2 cellular contexts compared by ENCODE assay signal in the genomic region with DNA sequence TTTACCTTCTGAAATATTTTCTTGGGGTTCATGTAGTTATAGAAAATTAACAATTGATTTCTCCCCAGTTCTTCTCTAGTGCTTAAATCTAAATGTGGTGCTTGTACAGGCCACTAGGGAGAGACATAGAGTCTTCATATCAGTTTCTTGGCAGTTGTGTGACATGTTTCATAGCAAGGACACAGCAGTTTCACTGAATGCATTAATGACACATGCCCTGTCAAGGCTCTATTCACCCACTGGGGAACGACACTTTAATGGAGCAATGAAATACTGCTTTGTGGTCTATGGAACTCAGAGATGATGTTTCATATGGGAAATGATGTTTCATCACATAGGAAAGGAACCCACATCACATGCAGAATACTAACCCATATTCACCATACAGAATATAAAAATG.
TF ChIP-seq lines count a peak whose summit lies in the region.

No MANE protein-coding gene starts in this region.

TF ChIP-seq in HCT116, 20 proteins besides CTCF, POLR2A, EP300 and RAD21:
- TF ChIP-seq CBX3 (IDR thresholded peaks at IDR 0.05; ENCODE audit: low read depth) (no peak), FOSL1 (IDR thresholded peaks at IDR 0.05; ENCODE audit: low read depth) (no peak), ZFX (IDR thresholded peaks at IDR 0.05) (no peak), CEBPB (IDR thresholded peaks at IDR 0.05; ENCODE audit: low read depth) (no peak), EZH2phosphoT487 (IDR thresholded peaks at IDR 0.05; ENCODE audit: borderline replicate concordance) (no peak), TCF7L2 (IDR thresholded peaks at IDR 0.05; ENCODE audit: borderline replicate concordance, extremely low read depth, insufficient read depth, insufficient read length) (no peak), EZH2 (IDR thresholded peaks at IDR 0.05) (no peak), ZNF274 (IDR thresholded peaks at IDR 0.05; ENCODE audit: low read depth, low read length) (no peak), ELF1 (IDR thresholded peaks at IDR 0.05; ENCODE audit: borderline replicate concordance, low read depth) (no peak)
- TF ChIP-seq, protein P1, sequence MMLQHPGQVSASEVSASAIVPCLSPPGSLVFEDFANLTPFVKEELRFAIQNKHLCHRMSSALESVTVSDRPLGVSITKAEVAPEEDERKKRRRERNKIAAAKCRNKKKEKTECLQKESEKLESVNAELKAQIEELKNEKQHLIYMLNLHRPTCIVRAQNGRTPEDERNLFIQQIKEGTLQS (IDR thresholded peaks at IDR 0.05): no peak

TF ChIP-seq in HepG2, 621 proteins besides CTCF, POLR2A, EP300 and RAD21:
- TF ChIP-seq, protein P2, sequence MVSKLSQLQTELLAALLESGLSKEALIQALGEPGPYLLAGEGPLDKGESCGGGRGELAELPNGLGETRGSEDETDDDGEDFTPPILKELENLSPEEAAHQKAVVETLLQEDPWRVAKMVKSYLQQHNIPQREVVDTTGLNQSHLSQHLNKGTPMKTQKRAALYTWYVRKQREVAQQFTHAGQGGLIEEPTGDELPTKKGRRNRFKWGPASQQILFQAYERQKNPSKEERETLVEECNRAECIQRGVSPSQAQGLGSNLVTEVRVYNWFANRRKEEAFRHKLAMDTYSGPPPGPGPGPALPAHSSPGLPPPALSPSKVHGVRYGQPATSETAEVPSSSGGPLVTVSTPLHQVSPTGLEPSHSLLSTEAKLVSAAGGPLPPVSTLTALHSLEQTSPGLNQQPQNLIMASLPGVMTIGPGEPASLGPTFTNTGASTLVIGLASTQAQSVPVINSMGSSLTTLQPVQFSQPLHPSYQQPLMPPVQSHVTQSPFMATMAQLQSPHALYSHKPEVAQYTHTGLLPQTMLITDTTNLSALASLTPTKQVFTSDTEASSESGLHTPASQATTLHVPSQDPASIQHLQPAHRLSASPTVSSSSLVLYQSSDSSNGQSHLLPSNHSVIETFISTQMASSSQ (IDR thresholded peaks at IDR 0.05; ENCODE audit: low read depth): no peak
- TF ChIP-seq, protein P2 (CRISPR knock-in tag; IDR thresholded peaks at IDR 0.05; ENCODE audit: borderline replicate concordance): no peak
- TF ChIP-seq MAFG (CRISPR knock-in tag; IDR thresholded peaks at IDR 0.05): no peak
- TF ChIP-seq PCBP1 (IDR thresholded peaks at IDR 0.05; ENCODE audit: borderline replicate concordance, low read depth, low read length): no peak
- 0 out of 2 replicates have a peak, but pooled peaks have one; percentile 30 for TF ChIP-seq EZH2 (conservative IDR thresholded peaks at IDR 0.05; ENCODE audit: low read depth, low read length)
- no peak for TF ChIP-seq NFYC (CRISPR knock-in tag; IDR thresholded peaks at IDR 0.05)
- no peak for TF ChIP-seq ATRX (CRISPR knock-in tag; IDR thresholded peaks at IDR 0.05; ENCODE audit: borderline replicate concordance)
- TF ChIP-seq SRSF1 (optimal IDR thresholded peaks at IDR 0.05; ENCODE audit: low read depth, low read length): no peak
- TF ChIP-seq ZNF432 (CRISPR knock-in tag; IDR thresholded peaks at IDR 0.05; ENCODE audit: borderline replicate concordance): no peak
- no peak for TF ChIP-seq ZNF577 (CRISPR knock-in tag; IDR thresholded peaks at IDR 0.05; ENCODE audit: borderline replicate concordance, low read depth)
- TF ChIP-seq NCOR1 (IDR thresholded peaks at IDR 0.05; ENCODE audit: borderline replicate concordance, low read length): no peak
- no peak for TF ChIP-seq ZNF552 (CRISPR knock-in tag; IDR thresholded peaks at IDR 0.05; ENCODE audit: borderline replicate concordance)
- TF ChIP-seq HCFC1 (IDR thresholded peaks at IDR 0.05; ENCODE audit: low read depth, low read length): no peak
- no peak for TF ChIP-seq ZNF781 (CRISPR knock-in tag; IDR thresholded peaks at IDR 0.05; ENCODE audit: borderline replicate concordance, not compliant biosample characterization)
- TF ChIP-seq TCF7 (IDR thresholded peaks at IDR 0.05; ENCODE audit: low read depth): no peak
- peak; percentile 56; the same call in 1 of the 2 replicates for TF ChIP-seq ZNF644 (CRISPR knock-in tag; IDR thresholded peaks at IDR 0.05; ENCODE audit: low read depth)
- peak; percentile 10; the same call in 1 of the 2 replicates for TF ChIP-seq STAG1 (CRISPR knock-in tag; IDR thresholded peaks at IDR 0.05)
- TF ChIP-seq ESRRA (CRISPR knock-in tag; IDR thresholded peaks at IDR 0.05; ENCODE audit: low read depth): no peak
- no peak for TF ChIP-seq ZNF891 (CRISPR knock-in tag; IDR thresholded peaks at IDR 0.05)
- no peak for TF ChIP-seq FLYWCH1 (CRISPR knock-in tag; IDR thresholded peaks at IDR 0.05)
